ENCODE assay signal across 21 cellular contexts in the genomic region with DNA sequence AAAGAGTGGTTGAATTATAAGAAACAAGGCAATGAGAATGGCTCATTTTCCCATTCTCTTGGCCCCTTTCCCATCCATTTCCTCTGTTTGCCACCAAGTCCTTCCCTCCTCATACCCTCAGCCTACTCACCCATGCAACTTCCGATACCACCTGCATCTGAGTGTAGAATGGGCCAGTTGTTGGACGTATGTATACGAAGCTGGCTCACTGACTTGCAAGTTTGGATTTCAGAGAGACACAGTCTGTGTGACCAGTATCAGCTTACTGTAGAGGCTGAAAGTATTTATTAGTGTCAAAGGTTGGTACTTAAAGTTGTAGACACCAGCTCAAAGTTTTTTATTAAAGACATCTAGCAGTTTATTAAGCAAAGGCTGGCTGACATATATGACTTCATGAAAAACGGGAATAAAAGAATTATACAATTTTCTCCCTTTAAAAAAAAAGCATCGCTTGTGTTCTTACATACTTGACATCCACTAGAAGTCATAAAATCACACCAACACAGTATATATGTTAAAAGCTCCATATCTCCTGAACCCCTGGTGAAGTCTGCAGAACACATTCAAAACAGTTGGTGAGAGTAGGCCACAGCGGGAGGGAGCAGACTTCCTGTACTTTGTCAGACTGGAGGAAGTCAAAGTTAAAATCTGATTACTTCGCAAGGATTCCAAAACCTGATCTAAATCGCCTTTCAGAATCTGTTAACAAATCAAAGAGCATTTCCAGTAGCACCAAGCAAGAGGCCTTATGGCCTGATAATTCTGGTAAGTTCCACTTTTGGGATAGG. TPM values are rescaled to one million over a fixed set of nuclear protein-coding genes. Genes with fewer than 3 reads are reported as not detected.
DNase-seq lines count a peak whose midpoint lies in the region; ATAC-seq and TF ChIP-seq lines count a peak whose summit lies in the region.
"Had no signal": no experiment of that assay in that cellular context is flagged by ENCODE, and none has a peak within 500 bp of the region (broad histone marks: within the 10 kb centered on the region; RNA-seq: fewer than 3 reads in every experiment).

No MANE protein-coding gene starts in this region.

- peaks cover 0 to 15% (median 5%) of the 10 kb centered on the region in 11 donors for H3K9me3 Mint-ChIP-seq in naive thymus-derived CD4-positive, alpha-beta T cell
- peaks cover 3% of the 10 kb centered on the region for H3K9me3 Mint-ChIP-seq in activated CD4-positive, alpha-beta T cell treated with anti-CD3 and anti-CD28 coated beads, Interleukin-2, amount 10 ng/mL, durations not matched to agents 24 days and 14 days
- H3K9me3 Mint-ChIP-seq: activated T-helper 2 cell treated with anti-CD3 and anti-CD28 coated beads, Interferon-gamma antibody, Interleukin-2, Interleukin-4, amounts not matched to agents 10 μg/mL and 5 μg/mL and 100 μg/mL, durations not matched to agents 14 hours and 24 hours and 36 hours had no signal

- peaks cover 0 to 15% (median 5%) of the 10 kb centered on the region in 7 donors for H3K4me1 Mint-ChIP-seq in naive thymus-derived CD4-positive, alpha-beta T cell
- peaks cover 4% of the 10 kb centered on the region for H3K4me1 Mint-ChIP-seq in activated CD4-positive, alpha-beta T cell treated with anti-CD3 and anti-CD28 coated beads, Interleukin-2, amount 10 ng/mL, durations not matched to agents 24 days and 14 days
- H3K4me1 Mint-ChIP-seq: memory B cell, neural crest cell had no signal

- H3K27me3 Mint-ChIP-seq in naive thymus-derived CD4-positive, alpha-beta T cell: peaks cover 0 to 4% (median 0%) of the 10 kb centered on the region in 5 donors
- peaks cover 3% of the 10 kb centered on the region for H3K27me3 Mint-ChIP-seq in activated CD4-positive, alpha-beta T cell treated with anti-CD3 and anti-CD28 coated beads, Interleukin-2, amount 10 ng/mL, durations not matched to agents 24 days and 14 days
- H3K27me3 Mint-ChIP-seq: T-helper 17 cell had no signal

- POLR2A ChIA-PET in naive thymus-derived CD4-positive, alpha-beta T cell (lab: Charles Lee): no interaction called here

- no peak for TF ChIP-seq POLR2A in NB4 (IDR thresholded peaks at IDR 0.05; ENCODE audit: extremely low read depth, insufficient read length)

- no peaks in the 10 kb centered on the region for H3K36me3 ChIP-seq in naive thymus-derived CD4-positive, alpha-beta T cell (ENCODE audit: control insufficient read depth in 2 of 3, insufficient read depth in 3 of 3, low read length in 3 of 3)
- H3K36me3 ChIP-seq: cardiac muscle cell, heart left ventricle, thoracic aorta had no signal

- no peaks in the 10 kb centered on the region for H3K9me3 ChIP-seq in naive thymus-derived CD4-positive, alpha-beta T cell (ENCODE audit: control insufficient read depth in 2 of 3, low read length in 3 of 3)
- H3K9me3 ChIP-seq: thoracic aorta had no signal

- no peak overlapping the region for H3K27ac ChIP-seq in naive thymus-derived CD4-positive, alpha-beta T cell (ENCODE audit: low read depth, low read length)
- H3K27ac ChIP-seq: cardiac muscle cell, thoracic aorta had no signal

- H3K27me3 ChIP-seq in naive thymus-derived CD4-positive, alpha-beta T cell (ENCODE audit: control insufficient read depth in 2 of 2, insufficient read depth in 2 of 2, low read length in 2 of 2): no peaks in the 10 kb centered on the region
- H3K27me3 ChIP-seq: cardiac muscle cell, heart left ventricle had no signal

- intact Hi-C loops in naive thymus-derived CD4-positive, alpha-beta T cell (cut with micrococcal nuclease): no loop called here
- intact Hi-C loops in activated CD4-positive, alpha-beta T cell treated with anti-CD3 and anti-CD28 coated beads, Interleukin-2, amount 10 ng/mL, durations not matched to agents 24 days and 14 days (cut with micrococcal nuclease): no loop called here

- no peaks in the 10 kb centered on the region for H3K4me1 ChIP-seq in naive thymus-derived CD4-positive, alpha-beta T cell (ENCODE audit: control insufficient read depth in 2 of 2, insufficient read depth in 2 of 2, low read length in 2 of 2)

- H3K27ac Mint-ChIP-seq in naive thymus-derived CD4-positive, alpha-beta T cell: peak overlapping the region in 7 of 9 donors; percentile 56 to 87 (median 78)
- no peak overlapping the region for H3K27ac Mint-ChIP-seq in activated CD4-positive, alpha-beta T cell treated with anti-CD3 and anti-CD28 coated beads, Interleukin-2, amount 10 ng/mL, durations not matched to agents 24 days and 14 days
- H3K27ac Mint-ChIP-seq: activated T-helper 2 cell treated with anti-CD3 and anti-CD28 coated beads, Interferon-gamma antibody, Interleukin-2, Interleukin-4, amounts not matched to agents 10 μg/mL and 5 μg/mL and 100 μg/mL, durations not matched to agents 14 hours and 24 hours and 36 hours; memory B cell; T-helper 17 cell had no signal

- DNase-seq in Daoy (ENCODE audit: low read depth) (peak; percentile 41), NB4 (ENCODE audit: low read depth) (peak; percentile 67), choroid plexus epithelial cell (ENCODE audit: low read depth) (peak; percentile 54), SKM-1 (lab: John Stamatoyannopoulos, UW; ENCODE audit: unreplicated experiment) (no peak), UCSD-AML1 (lab: John Stamatoyannopoulos, UW; ENCODE audit: unreplicated experiment) (no peak), COLO668 (lab: John Stamatoyannopoulos, UW; ENCODE audit: unreplicated experiment) (no peak)
- DNase-seq in naive thymus-derived CD4-positive, alpha-beta T cell: peak in 3 of 9 donors; percentile 7 to 13 (median 13)
- DNase-seq in activated CD4-positive, alpha-beta T cell treated with anti-CD3 and anti-CD28 coated beads, Interleukin-2, amount 10 ng/mL, durations not matched to agents 24 days and 14 days: no peak
- DNase-seq: activated CD4-positive, alpha-beta T cell treated with anti-CD3 and anti-CD28 coated beads for 1 hour; effector CD4-positive, alpha-beta T cell; GF-D8; heart left ventricle; NCI-H1694; SHP77; stimulated activated CD4-positive, alpha-beta T cell treated with anti-CD3 and anti-CD28 coated beads, Interleukin-12 subunit alpha, Interleukin-12 subunit beta, amount 100 ng/mL, for 4 hours; T-helper 17 cell had no signal

- TF ChIP-seq CTCF in NB4 (IDR thresholded peaks at IDR 0.05; ENCODE audit: low read depth, low read length) (no peak), choroid plexus epithelial cell (conservative IDR thresholded peaks at IDR 0.05; ENCODE audit: low read depth, low read length) (no peak)

- CTCF ChIA-PET in naive thymus-derived CD4-positive, alpha-beta T cell (lab: Charles Lee): interaction anchor here (1.1 kb wide), 1 partner anchor 152 kb away, joined by 3 read pairs; no protein-coding TSS in a partner anchor

- no peak for ATAC-seq in naive thymus-derived CD4-positive, alpha-beta T cell
- ATAC-seq: heart left ventricle, T-helper 17 cell had no signal

- H3K4me3 Mint-ChIP-seq in naive thymus-derived CD4-positive, alpha-beta T cell: peak overlapping the region in 7 of 10 donors; percentile 21 to 57 (median 43)
- no peak overlapping the region for H3K4me3 Mint-ChIP-seq in activated CD4-positive, alpha-beta T cell treated with anti-CD3 and anti-CD28 coated beads, Interleukin-2, amount 10 ng/mL, durations not matched to agents 24 days and 14 days
- H3K4me3 Mint-ChIP-seq: memory B cell, neural crest cell, T-helper 17 cell had no signal

- H3K36me3 Mint-ChIP-seq in naive thymus-derived CD4-positive, alpha-beta T cell: peaks cover 0 to 4% (median 1%) of the 10 kb centered on the region in 5 donors
- no peaks in the 10 kb centered on the region for H3K36me3 Mint-ChIP-seq in activated CD4-positive, alpha-beta T cell treated with anti-CD3 and anti-CD28 coated beads, Interleukin-2, amount 10 ng/mL, durations not matched to agents 24 days and 14 days (ENCODE audit: low read depth)

- no peak overlapping the region for H3K4me3 ChIP-seq in NB4 (ENCODE audit: low read depth, low read length)
- no peak overlapping the region for H3K4me3 ChIP-seq in choroid plexus epithelial cell (ENCODE audit: low read depth, low read length)
- H3K4me3 ChIP-seq in naive thymus-derived CD4-positive, alpha-beta T cell (ENCODE audit: low read length): no peak overlapping the region
- H3K4me3 ChIP-seq: cardiac muscle cell, heart left ventricle, thoracic aorta had no signal

RNA-seq across cellular contexts. Expression of a gene that starts 22.4 kb away (rescaled TPM):
- total RNA-seq in Daoy (2014; rRNA removed; shearing (Covaris generic)): 15.3 and 38.9 TPM in 2 replicates
- 100 to 1,000 TPM in 1 of 5 experiments, 10 to 100 TPM in 4; 61.7 to 103 (median 74.5) TPM for total RNA-seq in naive thymus-derived CD4-positive, alpha-beta T cell
- polyA plus RNA-seq in naive thymus-derived CD4-positive, alpha-beta T cell: 10 to 100 TPM; 24.6 to 38.4 TPM
- total RNA-seq in activated CD4-positive, alpha-beta T cell treated with anti-CD3 and anti-CD28 coated beads, Interleukin-2, amount 10 ng/mL, durations not matched to agents 24 days and 14 days: 43.2 and 46.0 TPM in 2 replicates

Comparison
In these comparisons a context has a peak if more than half of its experiments do, and no peak if none do; other contexts are left out.
1. DNase-seq: peak in Daoy (single experiment), NB4 (single experiment) and choroid plexus epithelial cell (single experiment); none in activated CD4-positive, alpha-beta T cell treated with anti-CD3 and anti-CD28 coated beads, Interleukin-2, amount 10 ng/mL, durations not matched to agents 24 days and 14 days (single experiment), SKM-1 (single experiment), UCSD-AML1 (single experiment) and COLO668 (single experiment).